In genomic region chr1:152515454-152515823, GRCh38 we compare ENCODE assay signal across 15 cellular contexts. TPM values are rescaled to one million over a fixed set of nuclear protein-coding genes. Genes with fewer than 3 reads are reported as not detected.
DNase-seq lines count a peak whose midpoint lies in the region; ATAC-seq, FAIRE-seq and TF ChIP-seq lines count a peak whose summit lies in the region.
"Had no signal": no experiment of that assay in that cellular context is flagged by ENCODE, and none has a peak within 500 bp of the region (broad histone marks: within the 10 kb centered on the region; RNA-seq: fewer than 3 reads in every experiment).

No MANE protein-coding gene starts in this region.

- H3K27me3 ChIP-seq in left ventricle myocardium inferior (ENCODE audit: low read depth): peaks cover 83% of the 10 kb centered on the region
- peaks cover 17% of the 10 kb centered on the region for H3K27me3 ChIP-seq in colonic mucosa
- H3K27me3 ChIP-seq in left lung: peaks cover 20 to 77% of the 10 kb centered on the region in 2 donors
- H3K27me3 ChIP-seq in vagina: no peaks in the 10 kb centered on the region
- peaks cover 4 to 35% (median 19%) of the 10 kb centered on the region in 3 donors for H3K27me3 ChIP-seq in psoas muscle (ENCODE audit: insufficient read depth in 3 of 3, low read length in 2 of 3)

- FAIRE-seq in H54 (lab: Jason Lieb, UNC): no peak
- FAIRE-seq: frontal cortex, H1 had no signal

- H3K27ac ChIP-seq in left ventricle myocardium inferior (replicated peaks): no peak overlapping the region
- H3K27ac ChIP-seq in colonic mucosa: no peak overlapping the region
- H3K27ac ChIP-seq in left lung: no peak overlapping the region
- H3K27ac ChIP-seq in vagina: peak overlapping the region; percentile 4
- H3K27ac ChIP-seq in psoas muscle: no peak overlapping the region

- DNase-seq in left ventricle myocardium inferior (peak; percentile 15), cardiac septum (ENCODE audit: low spot score) (no peak), colonic mucosa (no peak), left lung (peak in 1 of 2 donors; percentile 80), vagina (ENCODE audit: extremely low spot score in 2 of 2) (no peak), psoas muscle (no peak), NCI-H69 (lab: John Stamatoyannopoulos, UW) (no peak), H54 (ENCODE audit: insufficient read length, low spot score) (no peak)
- DNase-seq: activated T-cell treated with anti-CD3 and anti-CD28 coated beads, Interleukin-2, amount 50 U/mL, for 24 hours; KBM-7; NCI-H2081 treated with DMSO at 0.1 percent for 48 hours; stimulated activated naive B cell treated with anti-CD40 and anti-IgM and Interleukin-4, amounts not matched to agents 10 μg/mL and 1 μg/mL and 100 μg/mL, for 72 hours had no signal

- no peaks in the 10 kb centered on the region for H3K9me3 ChIP-seq in left ventricle myocardium inferior (replicated peaks)
- H3K9me3 ChIP-seq in colonic mucosa: no peaks in the 10 kb centered on the region
- no peaks in the 10 kb centered on the region for H3K9me3 ChIP-seq in left lung
- no peaks in the 10 kb centered on the region for H3K9me3 ChIP-seq in vagina
- H3K9me3 ChIP-seq in psoas muscle: no peaks in the 10 kb centered on the region

- no peak for TF ChIP-seq CTCF in left ventricle myocardium inferior (IDR thresholded peaks at IDR 0.05; ENCODE audit: borderline replicate concordance)
- no peak for TF ChIP-seq CTCF in colonic mucosa (IDR thresholded peaks at IDR 0.05)
- TF ChIP-seq CTCF in left lung (IDR thresholded peaks at IDR 0.05): no peak
- TF ChIP-seq CTCF in vagina (IDR thresholded peaks at IDR 0.05): no peak
- TF ChIP-seq CTCF in psoas muscle (IDR thresholded peaks at IDR 0.05): no peak

- H3K4me3 ChIP-seq in left ventricle myocardium inferior: peak overlapping the region; percentile 51
- H3K4me3 ChIP-seq in colonic mucosa: peak overlapping the region; percentile 11
- no peak overlapping the region for H3K4me3 ChIP-seq in left lung
- peak overlapping the region; percentile 4 to 29 for H3K4me3 ChIP-seq in vagina
- H3K4me3 ChIP-seq in psoas muscle: no peak overlapping the region

- TF ChIP-seq POLR2A in vagina (IDR thresholded peaks at IDR 0.05) (no peak), H54 (IDR thresholded peaks at IDR 0.05; ENCODE audit: low read depth, low read length) (no peak)

- ATAC-seq in left lung (peak; percentile 33), psoas muscle (no peak)
- ATAC-seq: stimulated activated naive B cell treated with anti-CD40 and anti-IgM and Interleukin-4, amounts not matched to agents 10 μg/mL and 1 μg/mL and 100 μg/mL, for 72 hours had no signal

- peaks cover 8% of the 10 kb centered on the region for H3K4me1 ChIP-seq in left ventricle myocardium inferior
- no peaks in the 10 kb centered on the region for H3K4me1 ChIP-seq in colonic mucosa
- peaks cover 6% of the 10 kb centered on the region in 2 donors for H3K4me1 ChIP-seq in left lung
- H3K4me1 ChIP-seq in vagina: peaks cover 10% of the 10 kb centered on the region
- H3K4me1 ChIP-seq in psoas muscle: no peaks in the 10 kb centered on the region

- H3K36me3 ChIP-seq in left ventricle myocardium inferior: no peaks in the 10 kb centered on the region
- H3K36me3 ChIP-seq in colonic mucosa: no peaks in the 10 kb centered on the region
- no peaks in the 10 kb centered on the region for H3K36me3 ChIP-seq in left lung
- H3K36me3 ChIP-seq in vagina: no peaks in the 10 kb centered on the region
- H3K36me3 ChIP-seq in psoas muscle (ENCODE audit: insufficient read depth in 1 of 2, low read depth in 1 of 2): no peaks in the 10 kb centered on the region

- intact Hi-C loops in left ventricle myocardium inferior (cut with micrococcal nuclease) (no loop called here), cardiac septum (cut with DNase I) (no loop called here), colonic mucosa (cut with DNase I) (no loop called here), left lung (cut with DNase I) (no loop called here), vagina (cut with DNase I) (no loop called here), psoas muscle (cut with DNase I) (no loop called here)

- no peak overlapping the region for H3K9ac ChIP-seq in colonic mucosa (ENCODE audit: low read depth in 2 of 2, low read length in 2 of 2)

- 1% methylated on average over 27 to 33 of the region's 33 CpGs for WGBS in psoas muscle, 3 donors

RNA-seq across cellular contexts. Expression of gene CRCT1, which starts 1.2 kb away (rescaled TPM):
- total RNA-seq in left ventricle myocardium inferior (not detected), cardiac septum (not detected), colonic mucosa (not detected), left lung (not detected), vagina (182 TPM), psoas muscle (not detected)
- polyA plus RNA-seq in psoas muscle: not detected
- total RNA-seq: frontal cortex, H1 had no signal
- polyA plus RNA-seq: BJ, H1 had no signal

RNA-seq across cellular contexts. Expression of gene LCE5A, which starts 4.8 kb away (rescaled TPM):
- total RNA-seq in left ventricle myocardium inferior: not detected
- total RNA-seq in cardiac septum: not detected
- not detected for total RNA-seq in colonic mucosa
- total RNA-seq in left lung: not detected
- not detected for total RNA-seq in vagina
- total RNA-seq in psoas muscle: not detected
- not detected for polyA plus RNA-seq in psoas muscle
- total RNA-seq: frontal cortex, H1 had no signal
- polyA plus RNA-seq: BJ, H1 had no signal

RNA-seq across cellular contexts. Expression of gene LCE3E, which starts 51.1 kb away (rescaled TPM):
- total RNA-seq in left ventricle myocardium inferior (not detected), cardiac septum (not detected), colonic mucosa (not detected), left lung (not detected), vagina (2.2 TPM), psoas muscle (not detected)
- polyA plus RNA-seq in psoas muscle: not detected
- total RNA-seq: frontal cortex, H1 had no signal
- polyA plus RNA-seq: BJ, H1 had no signal

Comparison
In these comparisons a context has a peak if more than half of its experiments do, and no peak if none do; other contexts are left out.
1. H3K4me3 ChIP-seq: peak in left ventricle myocardium inferior (single experiment), colonic mucosa (single experiment) and vagina (2 of 2); none in left lung (0 of 2) and psoas muscle (single experiment).
2. RNA of gene CRCT1, which starts 1.2 kb away (total RNA-seq): 182 TPM in vagina (single experiment); not detected in left lung, not detected in left ventricle myocardium inferior (single experiment), not detected in cardiac septum (single experiment), not detected in colonic mucosa and not detected in psoas muscle; every median in the first group is over 100 times any median in the second.